Comparison of ENCODE assay signal across 8 cellular contexts in the genomic region with DNA sequence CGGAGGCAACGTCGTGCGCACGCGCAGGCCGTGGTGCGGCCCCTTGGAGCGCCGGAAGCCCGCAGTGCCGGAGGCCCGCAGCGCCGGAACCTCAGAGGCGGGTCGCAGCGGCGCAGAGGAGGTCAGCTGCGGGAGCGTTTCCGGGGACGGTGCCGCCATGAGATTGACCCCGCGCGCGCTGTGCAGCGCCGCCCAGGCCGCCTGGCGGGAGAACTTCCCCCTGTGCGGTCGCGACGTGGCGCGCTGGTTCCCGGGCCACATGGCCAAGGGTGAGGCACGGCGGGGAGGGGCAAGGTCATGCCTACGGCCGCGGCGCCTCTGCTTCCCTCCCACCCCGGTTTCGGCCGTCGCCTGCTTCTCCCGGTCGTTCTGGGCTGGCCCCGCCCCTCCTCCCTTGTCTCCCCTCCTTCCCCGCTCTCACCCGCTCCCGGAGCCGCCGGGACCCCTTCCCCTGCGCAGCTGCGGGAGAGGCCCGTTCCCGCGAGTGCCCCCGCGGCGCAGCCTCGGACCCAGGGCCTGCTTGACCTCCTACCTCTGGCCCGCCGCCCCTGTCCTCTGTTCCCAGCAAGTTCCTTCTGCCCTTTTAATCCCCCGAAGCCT. TPM values are rescaled to one million over a fixed set of nuclear protein-coding genes. Genes with fewer than 3 reads are reported as not detected.
DNase-seq lines count a peak whose midpoint lies in the region; ATAC-seq and TF ChIP-seq lines count a peak whose summit lies in the region.

A gene with protein sequence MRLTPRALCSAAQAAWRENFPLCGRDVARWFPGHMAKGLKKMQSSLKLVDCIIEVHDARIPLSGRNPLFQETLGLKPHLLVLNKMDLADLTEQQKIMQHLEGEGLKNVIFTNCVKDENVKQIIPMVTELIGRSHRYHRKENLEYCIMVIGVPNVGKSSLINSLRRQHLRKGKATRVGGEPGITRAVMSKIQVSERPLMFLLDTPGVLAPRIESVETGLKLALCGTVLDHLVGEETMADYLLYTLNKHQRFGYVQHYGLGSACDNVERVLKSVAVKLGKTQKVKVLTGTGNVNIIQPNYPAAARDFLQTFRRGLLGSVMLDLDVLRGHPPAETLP (plus strand): TSS at position 94 of the 600 bp plus-strand sequence. CDS start 64 bp downstream, at position 158.

- H3K36me3 ChIP-seq in ACC112 (ENCODE audit: insufficient read depth, low read length) (no peaks in the 10 kb centered on the region), spleen (peaks cover 0 to 42% (median 28%) of the 10 kb centered on the region in 6 donors)

- peak within 1 kb of the TSS; percentile 81 for H3K4me3 ChIP-seq in ACC112 (ENCODE audit: low read depth, low read length)
- H3K4me3 ChIP-seq in spleen = peak within 1 kb of the TSS; percentile 67 to 94 (median 86)

- peak; percentile 78 for DNase-seq in NCI-H2171 (lab: John Stamatoyannopoulos, UW)
- DNase-seq in caudate nucleus (lab: John Stamatoyannopoulos, UW) = peak in 59 of 61 donors; percentile 45 to 97 (median 90)
- DNase-seq in immature natural killer cell = peak; percentile 93 to 94 (median 93)
- DNase-seq in spleen = peak; percentile 97

- H3K27ac ChIP-seq in ACC112 (ENCODE audit: low read depth, low read length) = peak within 1 kb of the TSS; percentile 37
- peak within 1 kb of the TSS; percentile 87 for H3K27ac ChIP-seq in VCaP
- H3K27ac ChIP-seq in caudate nucleus (ENCODE audit: low read depth, low read length) = peak within 1 kb of the TSS; percentile 67
- H3K27ac ChIP-seq in spleen = peak within 1 kb of the TSS; percentile 83 to 94 (median 88)

- TF ChIP-seq CTCF in VCaP (conservative IDR thresholded peaks at IDR 0.05) (no peak), spleen (IDR thresholded peaks at IDR 0.05 in 8 of 11, conservative IDR thresholded peaks at IDR 0.05 in 3 of 11) (peak in 7 of 11 experiments; percentile 20 to 53 (median 44))

- WGBS in spleen, 5 donors = 0 to 1% (median 1%) methylated on average over 16 to 68 of the region's 69 CpGs

- peak within 1 kb of the TSS; percentile 75 to 96 (median 91) for H3K27ac Mint-ChIP-seq in immature natural killer cell

- H3K4me1 Mint-ChIP-seq in immature natural killer cell = peaks cover 48 to 52% of the 10 kb centered on the region in 2 donors

- intact Hi-C loops in spleen (cut with DNase I; ENCODE audit: low total_unique reads) = no loop called here

- H3K79me2 ChIP-seq in ACC112 (ENCODE audit: control insufficient read depth, insufficient read depth, low read length, unreplicated experiment) = peaks cover 32% of the 10 kb centered on the region

- H2AFZ ChIP-seq in ACC112 (ENCODE audit: low read length, unreplicated experiment) = peak within 1 kb of the TSS; percentile 57

- ATAC-seq in HG03064 (IDR thresholded peaks at IDR 0.05; ENCODE audit: low read depth, unreplicated experiment) = peak; percentile 48

- no peaks in the 10 kb centered on the region for H3K27me3 ChIP-seq in ACC112 (ENCODE audit: insufficient read depth, low read length)
- H3K27me3 ChIP-seq in spleen (replicated peaks in 1 of 7) = no peaks in the 10 kb centered on the region

- H3K9me3 ChIP-seq in spleen = no peaks in the 10 kb centered on the region

- H3K9me3 Mint-ChIP-seq in immature natural killer cell = no peaks in the 10 kb centered on the region

- H3K27me3 Mint-ChIP-seq in immature natural killer cell (ENCODE audit: low read depth in 3 of 3) = peaks cover 2 to 10% (median 9%) of the 10 kb centered on the region in 3 donors

- peaks cover 0 to 6% (median 0%) of the 10 kb centered on the region in 3 donors for H3K36me3 Mint-ChIP-seq in immature natural killer cell

- peak within 1 kb of the TSS; percentile 90 to 93 (median 91) for H3K4me3 Mint-ChIP-seq in immature natural killer cell

- peaks cover 7% of the 10 kb centered on the region for H3K4me1 ChIP-seq in ACC112 (ENCODE audit: control insufficient read depth, insufficient read depth, low read length, unreplicated experiment)
- peaks cover 27 to 79% (median 61%) of the 10 kb centered on the region in 6 donors for H3K4me1 ChIP-seq in spleen

- TF ChIP-seq POLR2A in GM18526 (IDR thresholded peaks at IDR 0.05; ENCODE audit: extremely low read depth, insufficient read length) (peak; percentile 89), spleen (IDR thresholded peaks at IDR 0.05) (peak; percentile 32 to 54 (median 34))

RNA-seq across cellular contexts. Expression of the gene that starts here (rescaled TPM):
- 10 to 100 TPM; 45.5 to 60.3 (median 58.3) TPM for polyA plus RNA-seq in immature natural killer cell
- total RNA-seq in spleen = 10 to 100 TPM; 35.4 to 82.9 (median 63.7) TPM
- polyA plus RNA-seq in spleen = 100 to 1,000 TPM in 2 of 3 donors, 10 to 100 TPM in 1; 55.1 to 122 (median 101) TPM

Comparison
In these comparisons a context has a peak if more than half of its experiments do, and no peak if none do; other contexts are left out.
1. Peak in every context shown above with its lines: DNase-seq, ATAC-seq, H3K4me3 ChIP-seq and H3K27ac ChIP-seq.
2. H3K27ac ChIP-seq: peak in every context shown above with its lines; median percentile 88 in spleen; 87 in VCaP; 67 in caudate nucleus; 37 in ACC112.